Comparison of ENCODE assay signal across 8 cellular contexts in genomic region chr12:120445911-120446909, GRCh38. TPM values are rescaled to one million over a fixed set of nuclear protein-coding genes. Genes with fewer than 3 reads are reported as not detected.
DNase-seq lines count a peak whose midpoint lies in the region; ATAC-seq and TF ChIP-seq lines count a peak whose summit lies in the region.

A gene with protein sequence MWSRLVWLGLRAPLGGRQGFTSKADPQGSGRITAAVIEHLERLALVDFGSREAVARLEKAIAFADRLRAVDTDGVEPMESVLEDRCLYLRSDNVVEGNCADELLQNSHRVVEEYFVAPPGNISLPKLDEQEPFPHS (plus strand): TSS chr12:120446444. CDS start chr12:120446481, 37 bp downstream.
Gene TRIAP1, minus strand, starts transcription at chr12:120446384. Its CDS starts 12 bp downstream, at chr12:120446372.

- H3K4me1 ChIP-seq in right atrium auricular region (peaks cover 0 to 25% of the 10 kb centered on the region in 2 donors), uterus (peaks cover 0 to 6% of the 10 kb centered on the region in 2 donors)

- DNase-seq in NCI-H1436 (lab: John Stamatoyannopoulos, UW) = peak; percentile 77
- DNase-seq in T-helper 2 cell = peak; percentile 69 to 90 (median 83)
- peak; percentile 70 for DNase-seq in amniotic stem cell (lab: John Stamatoyannopoulos, UW)
- peak; percentile 83 for DNase-seq in right atrium auricular region (ENCODE audit: low spot score)
- peak; percentile 36 for DNase-seq in pulmonary artery endothelial cell (ENCODE audit: low read depth, low spot score)
- peak; percentile 65 to 84 for DNase-seq in uterus

- peak within 1 kb of the TSS; percentile 81 to 88 for H3K27ac ChIP-seq in right atrium auricular region
- peak within 1 kb of the TSS; percentile 83 to 85 for H3K27ac ChIP-seq in uterus

- H3K4me3 ChIP-seq in right atrium auricular region (peak within 1 kb of the TSS; percentile 84 to 98), uterus (peak within 1 kb of the TSS; percentile 79 to 96)

- H3K9me3 ChIP-seq in right atrium auricular region (no peaks in the 10 kb centered on the region), uterus (no peaks in the 10 kb centered on the region)

- H3K36me3 ChIP-seq in right atrium auricular region (peaks cover 28% of the 10 kb centered on the region), uterus (no peaks in the 10 kb centered on the region)

- no peak for TF ChIP-seq CTCF in right atrium auricular region (IDR thresholded peaks at IDR 0.05)
- peak in 1 of 4 experiments; percentile 8 for TF ChIP-seq CTCF in uterus (IDR thresholded peaks at IDR 0.05)

- TF ChIP-seq POLR2A in uterus (IDR thresholded peaks at IDR 0.05) = peak; percentile 38 to 68

- ATAC-seq in GM18498 (IDR thresholded peaks at IDR 0.05; ENCODE audit: unreplicated experiment) (peak; percentile 90), HG02840 (IDR thresholded peaks at IDR 0.05; ENCODE audit: low FRiP score, unreplicated experiment) (peak; percentile 90)

- no peaks in the 10 kb centered on the region for H3K27me3 ChIP-seq in right atrium auricular region
- H3K27me3 ChIP-seq in uterus = no peaks in the 10 kb centered on the region

- intact Hi-C loops in uterus (cut with DNase I; ENCODE audit: low total_unique reads) = no loop called here

RNA-seq across cellular contexts. Expression of the first gene that starts in this region (rescaled TPM):
- 10 to 100 TPM; 11.6 to 13.6 TPM for total RNA-seq in right atrium auricular region
- 24.7 and 28.5 TPM in 2 replicates for total RNA-seq in pulmonary artery endothelial cell
- 10 to 100 TPM; 11.8 to 31.9 (median 18.3) TPM for total RNA-seq in uterus

RNA-seq across cellular contexts. Expression of gene TRIAP1, which starts in this region (rescaled TPM):
- 1 to 10 TPM; 8.9 to 9.2 TPM for total RNA-seq in right atrium auricular region
- total RNA-seq in pulmonary artery endothelial cell = 44.2 and 52.0 TPM in 2 replicates
- total RNA-seq in uterus = 10 to 100 TPM in 2 of 4 donors, 1 to 10 TPM in 2; 1.2 to 16.8 (median 8.0) TPM

Comparison
In these comparisons a context has a peak if more than half of its experiments do, and no peak if none do; other contexts are left out.
1. Peak in every context shown above with its lines: DNase-seq, ATAC-seq, H3K4me3 ChIP-seq and H3K27ac ChIP-seq.